In the genomic region with DNA sequence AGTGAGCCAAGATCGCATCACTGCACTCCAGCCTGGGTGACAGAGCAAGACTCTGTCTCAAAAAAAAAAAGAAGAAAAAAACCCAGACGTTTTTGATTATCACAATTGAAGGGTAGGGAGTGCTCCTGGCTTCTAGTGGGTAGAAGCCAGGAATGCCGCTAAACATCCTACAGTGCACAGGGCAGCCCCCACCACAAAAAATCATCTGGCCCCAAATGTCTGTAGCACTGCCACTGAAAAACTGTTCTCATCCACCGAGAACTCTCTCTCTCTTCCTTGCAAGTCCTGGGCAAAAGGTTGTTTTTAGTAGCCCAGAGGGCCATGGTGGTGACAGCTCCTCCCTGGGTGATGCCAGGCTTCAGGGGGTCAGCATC, we compare ENCODE assay signal across 1 cellular context.
TF ChIP-seq lines count a peak whose summit lies in the region.

No MANE protein-coding gene starts in this region.

TF ChIP-seq in endothelial cell of umbilical vein, 7 proteins besides CTCF, POLR2A, EP300 and RAD21:
- TF ChIP-seq JUN (IDR thresholded peaks at IDR 0.05; ENCODE audit: borderline replicate concordance, insufficient read depth, insufficient read length, low read depth) (no peak), POLR2AphosphoS5 (IDR thresholded peaks at IDR 0.05; ENCODE audit: insufficient read depth, low read depth, low read length) (no peak), FOS (IDR thresholded peaks at IDR 0.05; ENCODE audit: borderline replicate concordance, insufficient read depth, low read length) (no peak), EZH2 (IDR thresholded peaks at IDR 0.05; ENCODE audit: borderline replicate concordance, low read depth, low read length, severe bottlenecking) (no peak), GATA2 (IDR thresholded peaks at IDR 0.05; ENCODE audit: insufficient read depth, insufficient read length, low read depth, low read length) (no peak), MYC (IDR thresholded peaks at IDR 0.05; ENCODE audit: low read depth, low read length) (no peak)
- TF ChIP-seq, protein P1, sequence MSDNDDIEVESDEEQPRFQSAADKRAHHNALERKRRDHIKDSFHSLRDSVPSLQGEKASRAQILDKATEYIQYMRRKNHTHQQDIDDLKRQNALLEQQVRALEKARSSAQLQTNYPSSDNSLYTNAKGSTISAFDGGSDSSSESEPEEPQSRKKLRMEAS (IDR thresholded peaks at IDR 0.05; ENCODE audit: insufficient read depth, insufficient read length) = no peak
TF ChIP-seq in endothelial cell of umbilical vein: peak in this region for 0.
